Comparison of ENCODE assay signal across 27 cellular contexts in genomic region chr2:7127687-7128086, GRCh38.
"Had no signal": no experiment of that assay in that cellular context is flagged by ENCODE, and none has a peak within 500 bp of the region (broad histone marks: within the 10 kb centered on the region; RNA-seq: fewer than 3 reads in every experiment).

No MANE protein-coding gene starts in this region.

- H3K27ac ChIP-seq: stomach, suprapubic skin, testis, thoracic aorta, thyroid gland, tibial artery, tibial nerve, transverse colon, upper lobe of left lung, upper lobe of right lung, uterus, vagina had no signal

- H3K4me1 ChIP-seq: stomach, suprapubic skin, testis, tibial artery, tibial nerve, transverse colon, upper lobe of left lung, upper lobe of right lung, uterus, vagina had no signal

- DNase-seq: stimulated activated CD4-positive, alpha-beta T cell treated with anti-CD3 and anti-CD28 coated beads, Interleukin-2, amount 100 ng/mL, for 48 hours; stimulated activated CD4-positive, alpha-beta T cell treated with anti-CD3 and anti-CD28 coated beads, Interleukin-4, amount 100 ng/mL, for 1 hour; stimulated activated CD4-positive, alpha-beta T cell treated with anti-CD3 and anti-CD28 coated beads, Interleukin-4, amount 100 ng/mL, for 24 hours; stimulated activated CD4-positive, alpha-beta T cell treated with anti-CD3 and anti-CD28 coated beads, Interleukin-4, amount 100 ng/mL, for 4 hours; stimulated activated CD8-positive, alpha-beta memory T cell treated with anti-CD3 and anti-CD28 coated beads, Interleukin-4, amount 100 ng/mL, for 48 hours; stimulated activated naive B cell treated with anti-CD40 and anti-IgM and Interleukin-4, amounts not matched to agents 10 μg/mL and 1 μg/mL and 100 μg/mL, for 72 hours; stimulated activated naive CD4-positive, alpha-beta T cell; stimulated activated naive CD4-positive, alpha-beta T cell treated with Interleukin-2 at 50 U/mL for 16 hours; stimulated activated naive CD8-positive, alpha-beta T cell treated with anti-CD3 and anti-CD28 coated beads, Interleukin-15, amount 100 ng/mL, for 72 hours; stimulated activated naive CD8-positive, alpha-beta T cell treated with anti-CD3 and anti-CD28 coated beads, Interleukin-15, Interleukin-2, amounts not matched to agents 100 U/mL and 50 U/mL, for 24 hours; stomach; substantia nigra; testis; thyroid gland; tibial artery; transverse colon; trophoblast cell; upper lobe of left lung; upper lobe of right lung; uterus had no signal

- H3K4me3 ChIP-seq: stomach, suprapubic skin, testis, thoracic aorta, thyroid gland, tibial artery, tibial nerve, transverse colon, upper lobe of left lung, upper lobe of right lung, uterus, vagina had no signal

- H3K36me3 ChIP-seq: stomach, suprapubic skin, thoracic aorta, thyroid gland, tibial artery, tibial nerve, transverse colon, upper lobe of left lung, upper lobe of right lung, uterus, vagina had no signal

- H3K9me3 ChIP-seq: stomach, suprapubic skin, testis, thoracic aorta, thyroid gland, tibial artery, tibial nerve, transverse colon, upper lobe of left lung, upper lobe of right lung, uterus, vagina had no signal

- ATAC-seq: stimulated activated effector memory CD8-positive, alpha-beta T cell treated with anti-CD3 and anti-CD28 coated beads, Interleukin-12 subunit alpha, Interleukin-12 subunit beta, amount 100 ng/mL, for 72 hours; stimulated activated memory B cell treated with anti-CD40 and anti-IgM and Interleukin-4, amounts not matched to agents 10 μg/mL and 1 μg/mL and 100 μg/mL, for 72 hours; stimulated activated naive B cell treated with anti-CD40 and anti-IgM and Interleukin-4, amounts not matched to agents 10 μg/mL and 1 μg/mL and 100 μg/mL, for 72 hours; stimulated activated naive CD8-positive, alpha-beta T cell treated with anti-CD3 and anti-CD28 coated beads, Interleukin-15, amount 100 ng/mL, for 72 hours; stimulated activated naive CD8-positive, alpha-beta T cell treated with anti-CD3 and anti-CD28 coated beads, Interleukin-15, Interleukin-2, amounts not matched to agents 100 U/mL and 50 U/mL, for 24 hours; upper lobe of right lung had no signal

- FAIRE-seq: urothelium cell line had no signal

- H3K27me3 ChIP-seq: stomach, suprapubic skin, testis, thyroid gland, tibial artery, tibial nerve, transverse colon, upper lobe of left lung, upper lobe of right lung, uterus, vagina had no signal
